Comparison of ENCODE assay signal across 10 cellular contexts in genomic region chr9:134215709-134216448, GRCh38. TPM values are rescaled to one million over a fixed set of nuclear protein-coding genes. Genes with fewer than 3 reads are reported as not detected.
DNase-seq lines count a peak whose midpoint lies in the region; ATAC-seq and TF ChIP-seq lines count a peak whose summit lies in the region.
"Had no signal": no experiment of that assay in that cellular context is flagged by ENCODE, and none has a peak within 500 bp of the region (broad histone marks: within the 10 kb centered on the region; RNA-seq: fewer than 3 reads in every experiment).

No MANE protein-coding gene starts in this region.

- no peak overlapping the region for H3K4me3 Mint-ChIP-seq in T-helper 2 cell treated with Interferon-gamma antibody and Interleukin-4, amounts not matched to agents 5 μg/mL and 100 μg/mL, for 36 hours
- H3K4me3 Mint-ChIP-seq: activated CD4-positive, alpha-beta memory T cell treated with anti-CD3 and anti-CD28 coated beads, Interleukin-2, amount 10 ng/mL, durations not matched to agents 7 days and 5 days had no signal

- no peak for TF ChIP-seq CTCF in fibroblast of pulmonary artery (IDR thresholded peaks at IDR 0.05; ENCODE audit: low read length, missing control alignments)

- H3K9me3 Mint-ChIP-seq in T-helper 2 cell treated with Interferon-gamma antibody and Interleukin-4, amounts not matched to agents 5 μg/mL and 100 μg/mL, for 36 hours, result peaks cover 5% of the 10 kb centered on the region

- no peak overlapping the region for H3K4me3 ChIP-seq in fibroblast of pulmonary artery (replicated peaks; ENCODE audit: low read depth, low read length)

- no peaks in the 10 kb centered on the region for H3K4me1 Mint-ChIP-seq in T-helper 2 cell treated with Interferon-gamma antibody and Interleukin-4, amounts not matched to agents 5 μg/mL and 100 μg/mL, for 36 hours (ENCODE audit: low read depth)
- H3K4me1 Mint-ChIP-seq: activated CD4-positive, alpha-beta memory T cell treated with anti-CD3 and anti-CD28 coated beads, Interleukin-2, amount 10 ng/mL, durations not matched to agents 7 days and 5 days had no signal

- DNase-seq in CD1c-positive myeloid dendritic cell (ENCODE audit: extremely low spot score) (peak; percentile 20), RPMI7951 (ENCODE audit: low read depth) (peak; percentile 25), fibroblast of pulmonary artery (ENCODE audit: low read depth) (peak; percentile 43), occipital lobe (lab: John Stamatoyannopoulos, UW) (peak; percentile 70), SKM-1 (lab: John Stamatoyannopoulos, UW; ENCODE audit: unreplicated experiment) (no peak), NCI-H524 (lab: John Stamatoyannopoulos, UW) (no peak)
- no peak for DNase-seq in T-helper 2 cell treated with Interferon-gamma antibody and Interleukin-4, amounts not matched to agents 5 μg/mL and 100 μg/mL, for 36 hours (ENCODE audit: low spot score)
- DNase-seq: activated CD4-positive, alpha-beta memory T cell treated with anti-CD3 and anti-CD28 coated beads, Interleukin-2, amount 10 ng/mL, durations not matched to agents 7 days and 5 days; DMS79 had no signal

- H3K36me3 Mint-ChIP-seq in T-helper 2 cell treated with Interferon-gamma antibody and Interleukin-4, amounts not matched to agents 5 μg/mL and 100 μg/mL, for 36 hours (ENCODE audit: low read depth), result no peaks in the 10 kb centered on the region

- H3K27me3 Mint-ChIP-seq in T-helper 2 cell treated with Interferon-gamma antibody and Interleukin-4, amounts not matched to agents 5 μg/mL and 100 μg/mL, for 36 hours (ENCODE audit: low read depth), result no peaks in the 10 kb centered on the region
- H3K27me3 Mint-ChIP-seq: activated CD4-positive, alpha-beta memory T cell treated with anti-CD3 and anti-CD28 coated beads, Interleukin-2, amount 10 ng/mL, durations not matched to agents 7 days and 5 days had no signal

- no peak for ATAC-seq in HG02642 (IDR thresholded peaks at IDR 0.05; ENCODE audit: poor library complexity, unreplicated experiment)

- H3K27ac Mint-ChIP-seq in T-helper 2 cell treated with Interferon-gamma antibody and Interleukin-4, amounts not matched to agents 5 μg/mL and 100 μg/mL, for 36 hours, result no peak overlapping the region
- H3K27ac Mint-ChIP-seq: activated CD4-positive, alpha-beta memory T cell treated with anti-CD3 and anti-CD28 coated beads, Interleukin-2, amount 10 ng/mL, durations not matched to agents 7 days and 5 days had no signal

RNA-seq across cellular contexts. Expression of gene RNU6ATAC, which starts 51.5 kb away (rescaled TPM):
- not detected in 2 replicates for total RNA-seq in RPMI7951 (2014; rRNA removed; shearing (Covaris generic))
- total RNA-seq in occipital lobe, result not detected

Comparison
In these comparisons a context has a peak if more than half of its experiments do, and no peak if none do; other contexts are left out.
1. DNase-seq: peak in CD1c-positive myeloid dendritic cell (single experiment), RPMI7951 (single experiment), fibroblast of pulmonary artery (single experiment) and occipital lobe (single experiment); none in SKM-1 (single experiment), T-helper 2 cell treated with Interferon-gamma antibody and Interleukin-4, amounts not matched to agents 5 μg/mL and 100 μg/mL, for 36 hours (single experiment) and NCI-H524 (0 of 2).